ENCODE assay signal across 3 cellular contexts in genomic region chr6:53947780-53948179, GRCh38.
"Had no signal": no experiment of that assay in that cellular context is flagged by ENCODE, and none has a peak within 500 bp of the region (broad histone marks: within the 10 kb centered on the region; RNA-seq: fewer than 3 reads in every experiment).

No MANE protein-coding gene starts in this region.

- DNase-seq: GDM1, GF-D8 had no signal

- H3K4me3 ChIP-seq: GM12878 had no signal
